8 cellular contexts compared by ENCODE assay signal in the genomic region with DNA sequence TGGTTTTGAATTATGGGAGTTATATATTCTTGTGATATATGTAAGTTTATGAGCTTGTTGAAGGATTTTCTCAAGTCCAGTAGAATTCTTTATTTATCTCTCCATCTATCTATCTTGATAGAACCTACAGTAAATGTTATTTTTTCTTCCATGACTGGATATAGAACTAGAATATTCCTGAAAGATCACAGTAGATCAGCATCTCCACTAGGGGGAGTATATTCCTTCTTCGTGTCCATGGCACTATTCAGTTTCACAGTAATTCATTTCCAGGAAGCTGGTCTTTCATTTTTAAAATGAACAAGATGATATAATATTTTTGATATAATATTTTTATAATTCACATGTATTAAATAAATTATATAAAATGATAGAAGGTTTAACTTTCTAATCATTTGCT. TPM values are rescaled to one million over a fixed set of nuclear protein-coding genes. Genes with fewer than 3 reads are reported as not detected.
A peak's percentile ranks its signal among the peaks of the same experiment; 100 is the strongest.
DNase-seq lines count a peak whose midpoint lies in the region; ATAC-seq and TF ChIP-seq lines count a peak whose summit lies in the region.

No MANE protein-coding gene starts in this region.

- H3K4ac ChIP-seq in mesendoderm (ENCODE audit: low read depth, low read length) = no peak overlapping the region

- no peaks in the 10 kb centered on the region for H3K36me3 ChIP-seq in mesendoderm (ENCODE audit: control insufficient read depth, insufficient read depth, low read length)

- no peak overlapping the region for H3K27ac ChIP-seq in mesendoderm (ENCODE audit: low read depth, low read length)

- no peak overlapping the region for H3K18ac ChIP-seq in mesendoderm (ENCODE audit: low read length)

- H3K4me3 ChIP-seq in mesendoderm (ENCODE audit: low read length) = no peak overlapping the region

- H2BK120ac ChIP-seq in mesendoderm (ENCODE audit: low read depth, low read length) = no peak overlapping the region

- WGBS in mesendoderm (ENCODE audit: extremely low coverage, insufficient coverage, low lambda C conversion rate) = no CpG with 5 or more reads among the region's 1 CpG

- no peak overlapping the region for H3K56ac ChIP-seq in mesendoderm (ENCODE audit: low read length)

- DNase-seq in NCI-H1417 (lab: John Stamatoyannopoulos, UW) (peak in 2 of 3 experiments; percentile 38 to 70), amniotic epithelial cell (ENCODE audit: low read depth) (peak; percentile 6), mesendoderm (peak; percentile 42), sciatic nerve (ENCODE audit: low spot score) (no peak), GM19240 (ENCODE audit: insufficient read length, low spot score) (no peak)

- intact Hi-C loops in sciatic nerve (cut with DNase I) = no loop called here

- H3K4me1 ChIP-seq in mesendoderm (ENCODE audit: control insufficient read depth, low read depth, low read length) = no peaks in the 10 kb centered on the region

- H3K23ac ChIP-seq in mesendoderm (ENCODE audit: low read length) = no peak overlapping the region

- H3K27me3 ChIP-seq in mesendoderm (ENCODE audit: insufficient read depth, low read length, poor library complexity) = no peaks in the 10 kb centered on the region

- no peak overlapping the region for H2BK5ac ChIP-seq in mesendoderm (ENCODE audit: low read length)

- no peak overlapping the region for H4K8ac ChIP-seq in mesendoderm (ENCODE audit: low read depth, low read length)

- H2AK5ac ChIP-seq in mesendoderm (ENCODE audit: low read length) = no peak overlapping the region

- H3K4me2 ChIP-seq in mesendoderm (ENCODE audit: low read length) = no peak overlapping the region

- no peak overlapping the region for H2BK15ac ChIP-seq in mesendoderm (replicated peaks; ENCODE audit: low read depth)

- TF ChIP-seq CTCF in GM12874 (IDR thresholded peaks at IDR 0.05; ENCODE audit: insufficient read depth, low read depth, low read length) = peak; percentile 28; the same call in 1 of the 2 replicates

- H3K9ac ChIP-seq in mesendoderm (ENCODE audit: low read length) = no peak overlapping the region

- H3K79me1 ChIP-seq in mesendoderm (ENCODE audit: low read length) = no peaks in the 10 kb centered on the region

- no peak overlapping the region for H4K5ac ChIP-seq in mesendoderm (ENCODE audit: low read length)

- H3K79me2 ChIP-seq in mesendoderm (ENCODE audit: control insufficient read depth, insufficient read depth, low read length) = no peaks in the 10 kb centered on the region

- ATAC-seq in sciatic nerve (no peak), GM18502 (IDR thresholded peaks at IDR 0.05; ENCODE audit: poor library complexity, unreplicated experiment) (no peak), HG02642 (IDR thresholded peaks at IDR 0.05; ENCODE audit: poor library complexity, unreplicated experiment) (no peak)

RNA-seq across cellular contexts. Expression of a gene that starts 18.8 kb away (rescaled TPM):
- polyA plus RNA-seq in mesendoderm (2013, experiment 1 of 2) = 0.01 TPM
- polyA plus RNA-seq in mesendoderm (2013, experiment 2 of 2) = 0.03 TPM
- not detected for total RNA-seq in sciatic nerve

Comparison
In these comparisons a context has a peak if more than half of its experiments do, and no peak if none do; other contexts are left out.
1. DNase-seq: peak in NCI-H1417 (2 of 3), amniotic epithelial cell (single experiment) and mesendoderm (single experiment); none in sciatic nerve (single experiment) and GM19240 (single experiment).